1 cellular context compared by ENCODE assay signal in genomic region chr11:113806403-113806802, GRCh38.
A peak's percentile ranks its signal among the peaks of the same experiment; 100 is the strongest.
TF ChIP-seq lines count a peak whose summit lies in the region.

No MANE protein-coding gene starts in this region.

TF ChIP-seq in H1, 55 proteins besides CTCF, POLR2A, EP300 and RAD21:
- TF ChIP-seq MAX (IDR thresholded peaks at IDR 0.05) (no peak), CREB1 (IDR thresholded peaks at IDR 0.05) (0 out of 2 replicates have a peak, but pooled peaks have one; percentile 20)
TF ChIP-seq in H1: peak in this region for 1.
